ENCODE assay signal across 17 cellular contexts in genomic region chr18:28127228-28127627, GRCh38. TPM values are rescaled to one million over a fixed set of nuclear protein-coding genes. Genes with fewer than 3 reads are reported as not detected.
"Had no signal": no experiment of that assay in that cellular context is flagged by ENCODE, and none has a peak within 500 bp of the region (broad histone marks: within the 10 kb centered on the region; RNA-seq: fewer than 3 reads in every experiment).

No MANE protein-coding gene starts in this region.

- H3K36me3 ChIP-seq: tibial nerve had no signal

- H3K4me3 ChIP-seq: tibial nerve had no signal

- H3K9me3 ChIP-seq: tibial nerve had no signal

- ATAC-seq: activated CD4-positive, CD25-positive, alpha-beta regulatory T cell treated with anti-CD3 and anti-CD28 coated beads, Interleukin-2, amount 50 U/mL, for 24 hours; naive thymus-derived CD4-positive, alpha-beta T cell had no signal

- H3K27ac ChIP-seq: tibial nerve had no signal

- H3K27me3 ChIP-seq: tibial nerve had no signal

- DNase-seq: activated CD4-positive, alpha-beta memory T cell treated with anti-CD3 and anti-CD28 coated beads, Interleukin-2, amount 10 ng/mL, durations not matched to agents 7 days and 5 days; activated CD4-positive, alpha-beta T cell treated with anti-CD3 and anti-CD28 coated beads, Interleukin-2, amount 10 ng/mL, durations not matched to agents 24 days and 14 days; activated effector memory CD4-positive, alpha-beta T cell treated with anti-CD3 and anti-CD28 coated beads, Interleukin-2, amount 50 U/mL, for 16 hours; activated naive CD4-positive, alpha-beta T cell treated with anti-CD3 and anti-CD28 coated beads, Interleukin-2, amount 10 ng/mL, durations not matched to agents 7 days and 5 days; activated T-cell treated with anti-CD3 and anti-CD28 coated beads for 4 hours; amygdala; cerebellar nuclear complex; effector CD4-positive, alpha-beta T cell; foreskin melanocyte; glutamatergic neuron; naive thymus-derived CD4-positive, alpha-beta T cell; occipital lobe; retina; stimulated activated CD4-positive, alpha-beta T cell treated with anti-CD3 and anti-CD28 coated beads, Interleukin-12 subunit alpha, Interleukin-12 subunit beta, amount 100 ng/mL, for 4 hours; stimulated activated CD4-positive, alpha-beta T cell treated with anti-CD3 and anti-CD28 coated beads, Interleukin-1b, Interleukin-23, amount 100 ng/mL, for 48 hours had no signal

RNA-seq across cellular contexts. Expression of gene CDH2, which starts 49.7 kb away (rescaled TPM):
- total RNA-seq: activated CD4-positive, alpha-beta memory T cell treated with anti-CD3 and anti-CD28 coated beads, Interleukin-2, amount 10 ng/mL, durations not matched to agents 7 days and 5 days had no signal
